ENCODE assay signal across 8 cellular contexts in the genomic region with DNA sequence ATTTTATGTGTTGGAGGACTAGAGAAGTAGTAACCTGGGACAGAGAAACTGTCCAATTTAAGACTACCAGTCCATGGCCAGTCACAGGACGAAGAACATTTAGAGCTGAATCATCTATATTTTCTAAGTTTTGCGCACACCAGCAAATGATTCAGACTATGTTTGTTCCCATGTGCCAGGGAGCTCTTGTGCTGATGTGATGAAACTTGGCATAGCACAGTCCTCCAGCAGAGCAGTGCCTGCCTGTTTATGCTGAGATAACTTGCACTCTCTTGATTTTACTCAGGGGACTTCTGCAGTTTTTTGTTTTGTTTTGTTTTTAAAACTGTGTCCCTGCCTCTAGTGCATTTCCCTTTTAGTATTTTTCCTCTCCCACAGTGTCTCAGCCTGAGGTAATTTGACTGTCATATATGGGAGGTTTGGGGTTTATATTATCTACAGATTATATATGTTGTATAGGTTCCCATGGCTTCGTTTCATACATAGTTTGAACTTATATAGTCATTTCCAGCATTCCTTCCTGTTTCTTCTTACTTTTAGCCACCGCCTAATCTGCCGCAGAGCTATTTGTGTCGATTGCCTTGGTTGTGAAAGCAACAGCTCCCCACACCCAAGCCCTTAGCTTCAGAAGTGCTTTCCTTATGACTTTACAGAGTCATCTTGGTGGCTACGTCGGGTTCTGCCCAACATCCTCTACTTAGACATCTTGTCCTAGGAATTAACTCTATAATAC. TPM values are rescaled to one million over a fixed set of nuclear protein-coding genes. Genes with fewer than 3 reads are reported as not detected.
DNase-seq lines count a peak whose midpoint lies in the region; ATAC-seq, FAIRE-seq and TF ChIP-seq lines count a peak whose summit lies in the region.

No MANE protein-coding gene starts in this region.

- H3K27me3 Mint-ChIP-seq in nephron progenitor cell (ENCODE audit: low read depth, poor library complexity), result no peaks in the 10 kb centered on the region
- H3K27me3 Mint-ChIP-seq in type B pancreatic cell, result no peaks in the 10 kb centered on the region

- H3K4me1 Mint-ChIP-seq in nephron progenitor cell, result peaks cover 31% of the 10 kb centered on the region
- H3K4me1 Mint-ChIP-seq in type B pancreatic cell (ENCODE audit: unreplicated experiment), result peaks cover 23% of the 10 kb centered on the region

- ATAC-seq in GM18873 (IDR thresholded peaks at IDR 0.05; ENCODE audit: low FRiP score, unreplicated experiment) (peak; percentile 79), HG02678 (IDR thresholded peaks at IDR 0.05; ENCODE audit: unreplicated experiment) (peak; percentile 76)

- H3K27ac Mint-ChIP-seq in nephron progenitor cell (no peak overlapping the region), type B pancreatic cell (no peak overlapping the region)

- DNase-seq in RCC 7860 (ENCODE audit: low spot score), result peak; percentile 25
- peak; percentile 78 for DNase-seq in epithelial cell of proximal tubule (ENCODE audit: low read depth)
- DNase-seq in renal cortical epithelial cell (ENCODE audit: low read depth), result peak; percentile 76
- DNase-seq in NCI-H2171 treated with DMSO at 0.1 percent for 48 hours (lab: John Stamatoyannopoulos, UW), result no peak
- DNase-seq in nephron progenitor cell, result no peak
- DNase-seq in type B pancreatic cell (ENCODE audit: extremely low spot score, unreplicated experiment), result no peak

- no peak overlapping the region for H3K4me3 Mint-ChIP-seq in nephron progenitor cell
- H3K4me3 Mint-ChIP-seq in type B pancreatic cell, result no peak overlapping the region

- H3K36me3 Mint-ChIP-seq in nephron progenitor cell (ENCODE audit: low read depth), result no peaks in the 10 kb centered on the region
- no peaks in the 10 kb centered on the region for H3K36me3 Mint-ChIP-seq in type B pancreatic cell

- peak overlapping the region; percentile 4 for H3K4me3 ChIP-seq in epithelial cell of proximal tubule (ENCODE audit: low read depth, low read length)

- H3K9me3 Mint-ChIP-seq in nephron progenitor cell (no peaks in the 10 kb centered on the region), type B pancreatic cell (no peaks in the 10 kb centered on the region)

- TF ChIP-seq CTCF in epithelial cell of proximal tubule (conservative IDR thresholded peaks at IDR 0.05; ENCODE audit: low read depth, low read length) (no peak), nephron progenitor cell (IDR thresholded peaks at IDR 0.05) (no peak), type B pancreatic cell (conservative IDR thresholded peaks at IDR 0.05) (no peak)

- peak; percentile 63 for FAIRE-seq in RCC 7860 (lab: Jason Lieb, UNC)

RNA-seq across cellular contexts. Expression of gene PPM1L, which starts 45.5 kb away (rescaled TPM):
- total RNA-seq in epithelial cell of proximal tubule (2.4 and 3.2 TPM in 2 replicates), renal cortical epithelial cell (2.1 and 5.1 TPM in 2 replicates), type B pancreatic cell (ENCODE audit: low replicate concordance) (28.7 and 29.4 TPM in 2 replicates)

Comparison
In these comparisons a context has a peak if more than half of its experiments do, and no peak if none do; other contexts are left out.
1. DNase-seq: peak in RCC 7860 (single experiment), epithelial cell of proximal tubule (single experiment) and renal cortical epithelial cell (single experiment); none in NCI-H2171 treated with DMSO at 0.1 percent for 48 hours (single experiment), nephron progenitor cell (single experiment) and type B pancreatic cell (single experiment).